ENCODE assay signal across 1 cellular context in the genomic region with DNA sequence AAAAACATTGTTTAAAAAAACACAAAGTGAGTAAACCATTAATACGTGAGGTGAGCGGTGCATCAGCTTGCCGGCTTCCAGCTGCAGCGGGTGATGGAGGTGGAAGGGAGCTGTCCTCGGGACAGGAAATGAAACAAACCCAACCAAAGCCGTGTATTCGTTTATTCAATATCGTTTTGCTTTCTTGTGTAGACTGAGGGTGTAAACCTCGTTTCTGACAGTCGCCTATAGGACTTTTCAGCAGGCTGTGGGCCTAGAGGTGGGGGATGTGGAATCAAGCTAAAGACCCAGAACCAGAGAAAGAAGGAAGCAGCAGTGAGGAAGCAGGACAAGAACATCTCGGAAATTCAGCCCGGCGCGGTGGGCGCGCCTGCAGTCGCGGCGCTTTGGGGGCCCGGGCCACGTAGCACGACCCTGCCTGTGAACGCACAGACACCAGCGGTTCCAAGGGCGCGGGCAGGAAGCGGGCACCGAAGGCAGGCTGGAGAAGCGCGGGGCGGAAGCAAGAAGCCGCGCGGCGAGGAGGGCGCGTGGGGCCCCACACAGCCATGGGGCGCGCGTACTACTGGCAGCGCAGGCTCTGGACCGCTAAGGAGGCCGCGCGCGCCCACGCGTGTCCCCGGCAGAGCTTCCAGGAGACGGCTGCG.
A peak's percentile ranks its signal among the peaks of the same experiment; 100 is the strongest.
TF ChIP-seq lines count a peak whose summit lies in the region.

No MANE protein-coding gene starts in this region.

TF ChIP-seq in K562, 482 proteins besides CTCF, POLR2A, EP300 and RAD21 (continued from another document):
- TF ChIP-seq ZNF263 (CRISPR knock-in tag; IDR thresholded peaks at IDR 0.05; ENCODE audit: borderline replicate concordance) = no peak
- 0 out of 2 replicates have a peak, but pooled peaks have one; percentile 61 for TF ChIP-seq ZNF583 (CRISPR knock-in tag; IDR thresholded peaks at IDR 0.05)
- TF ChIP-seq TEAD2 (tag; IDR thresholded peaks at IDR 0.05) = no peak
- no peak for TF ChIP-seq TOE1 (IDR thresholded peaks at IDR 0.05; ENCODE audit: borderline replicate concordance)
- 0 out of 2 replicates have a peak, but pooled peaks have one; percentile 76 for TF ChIP-seq TOE1 (CRISPR knock-in tag; IDR thresholded peaks at IDR 0.05; ENCODE audit: borderline replicate concordance, low read depth)
- TF ChIP-seq RBM22 (IDR thresholded peaks at IDR 0.05; ENCODE audit: low read depth, low read length, poor library complexity, severe bottlenecking) = no peak
- TF ChIP-seq HDAC8 (tag; IDR thresholded peaks at IDR 0.05) = 0 out of 2 replicates have a peak, but pooled peaks have one; percentile 50
- no peak for TF ChIP-seq PCBP2 (IDR thresholded peaks at IDR 0.05; ENCODE audit: low read depth, low read length, poor library complexity, severe bottlenecking)
- no peak for TF ChIP-seq ZNF57 (CRISPR knock-in tag; IDR thresholded peaks at IDR 0.05)
- TF ChIP-seq SMC3 (conservative IDR thresholded peaks at IDR 0.05; ENCODE audit: insufficient read depth, low read depth, low read length) = no peak
- peak; percentile 26; the same call in 1 of the 2 replicates for TF ChIP-seq NR2C2 (CRISPR knock-in tag; IDR thresholded peaks at IDR 0.05)
- no peak for TF ChIP-seq NR2C2 (tag; IDR thresholded peaks at IDR 0.05)
- TF ChIP-seq POLR2AphosphoS2 (IDR thresholded peaks at IDR 0.05; ENCODE audit: low read length) = no peak
- TF ChIP-seq, protein P1, sequence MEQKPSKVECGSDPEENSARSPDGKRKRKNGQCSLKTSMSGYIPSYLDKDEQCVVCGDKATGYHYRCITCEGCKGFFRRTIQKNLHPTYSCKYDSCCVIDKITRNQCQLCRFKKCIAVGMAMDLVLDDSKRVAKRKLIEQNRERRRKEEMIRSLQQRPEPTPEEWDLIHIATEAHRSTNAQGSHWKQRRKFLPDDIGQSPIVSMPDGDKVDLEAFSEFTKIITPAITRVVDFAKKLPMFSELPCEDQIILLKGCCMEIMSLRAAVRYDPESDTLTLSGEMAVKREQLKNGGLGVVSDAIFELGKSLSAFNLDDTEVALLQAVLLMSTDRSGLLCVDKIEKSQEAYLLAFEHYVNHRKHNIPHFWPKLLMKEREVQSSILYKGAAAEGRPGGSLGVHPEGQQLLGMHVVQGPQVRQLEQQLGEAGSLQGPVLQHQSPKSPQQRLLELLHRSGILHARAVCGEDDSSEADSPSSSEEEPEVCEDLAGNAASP (IDR thresholded peaks at IDR 0.05) = no peak
- TF ChIP-seq SIN3A (IDR thresholded peaks at IDR 0.05; ENCODE audit: borderline replicate concordance in 2 of 2, control insufficient read depth in 1 of 2, low read depth in 2 of 2, low read length in 2 of 2) = no peak
- TF ChIP-seq, protein P2, sequence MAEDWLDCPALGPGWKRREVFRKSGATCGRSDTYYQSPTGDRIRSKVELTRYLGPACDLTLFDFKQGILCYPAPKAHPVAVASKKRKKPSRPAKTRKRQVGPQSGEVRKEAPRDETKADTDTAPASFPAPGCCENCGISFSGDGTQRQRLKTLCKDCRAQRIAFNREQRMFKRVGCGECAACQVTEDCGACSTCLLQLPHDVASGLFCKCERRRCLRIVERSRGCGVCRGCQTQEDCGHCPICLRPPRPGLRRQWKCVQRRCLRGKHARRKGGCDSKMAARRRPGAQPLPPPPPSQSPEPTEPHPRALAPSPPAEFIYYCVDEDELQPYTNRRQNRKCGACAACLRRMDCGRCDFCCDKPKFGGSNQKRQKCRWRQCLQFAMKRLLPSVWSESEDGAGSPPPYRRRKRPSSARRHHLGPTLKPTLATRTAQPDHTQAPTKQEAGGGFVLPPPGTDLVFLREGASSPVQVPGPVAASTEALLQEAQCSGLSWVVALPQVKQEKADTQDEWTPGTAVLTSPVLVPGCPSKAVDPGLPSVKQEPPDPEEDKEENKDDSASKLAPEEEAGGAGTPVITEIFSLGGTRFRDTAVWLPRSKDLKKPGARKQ (CRISPR knock-in tag; IDR thresholded peaks at IDR 0.05) = peak; percentile 85
- TF ChIP-seq SMAD2 (IDR thresholded peaks at IDR 0.05; ENCODE audit: low read depth, low read length) = no peak
- no peak for TF ChIP-seq ZNF695 (CRISPR knock-in tag; IDR thresholded peaks at IDR 0.05)
- TF ChIP-seq TCFL5 (CRISPR knock-in tag; conservative IDR thresholded peaks at IDR 0.05) = no peak
- 0 out of 2 replicates have a peak, but pooled peaks have one; percentile 13 for TF ChIP-seq SMAD4 (CRISPR knock-in tag; conservative IDR thresholded peaks at IDR 0.05)
- TF ChIP-seq FOXK2 (conservative IDR thresholded peaks at IDR 0.05 in 1 of 2, IDR thresholded peaks at IDR 0.05 in 1 of 2; ENCODE audit: low read depth in 2 of 2) = no peak
- TF ChIP-seq, protein P3, sequence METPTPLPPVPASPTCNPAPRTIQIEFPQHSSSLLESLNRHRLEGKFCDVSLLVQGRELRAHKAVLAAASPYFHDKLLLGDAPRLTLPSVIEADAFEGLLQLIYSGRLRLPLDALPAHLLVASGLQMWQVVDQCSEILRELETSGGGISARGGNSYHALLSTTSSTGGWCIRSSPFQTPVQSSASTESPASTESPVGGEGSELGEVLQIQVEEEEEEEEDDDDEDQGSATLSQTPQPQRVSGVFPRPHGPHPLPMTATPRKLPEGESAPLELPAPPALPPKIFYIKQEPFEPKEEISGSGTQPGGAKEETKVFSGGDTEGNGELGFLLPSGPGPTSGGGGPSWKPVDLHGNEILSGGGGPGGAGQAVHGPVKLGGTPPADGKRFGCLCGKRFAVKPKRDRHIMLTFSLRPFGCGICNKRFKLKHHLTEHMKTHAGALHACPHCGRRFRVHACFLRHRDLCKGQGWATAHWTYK (CRISPR knock-in tag; IDR thresholded peaks at IDR 0.05) = 0 out of 2 replicates have a peak, but pooled peaks have one; percentile 66
- TF ChIP-seq, protein P4, sequence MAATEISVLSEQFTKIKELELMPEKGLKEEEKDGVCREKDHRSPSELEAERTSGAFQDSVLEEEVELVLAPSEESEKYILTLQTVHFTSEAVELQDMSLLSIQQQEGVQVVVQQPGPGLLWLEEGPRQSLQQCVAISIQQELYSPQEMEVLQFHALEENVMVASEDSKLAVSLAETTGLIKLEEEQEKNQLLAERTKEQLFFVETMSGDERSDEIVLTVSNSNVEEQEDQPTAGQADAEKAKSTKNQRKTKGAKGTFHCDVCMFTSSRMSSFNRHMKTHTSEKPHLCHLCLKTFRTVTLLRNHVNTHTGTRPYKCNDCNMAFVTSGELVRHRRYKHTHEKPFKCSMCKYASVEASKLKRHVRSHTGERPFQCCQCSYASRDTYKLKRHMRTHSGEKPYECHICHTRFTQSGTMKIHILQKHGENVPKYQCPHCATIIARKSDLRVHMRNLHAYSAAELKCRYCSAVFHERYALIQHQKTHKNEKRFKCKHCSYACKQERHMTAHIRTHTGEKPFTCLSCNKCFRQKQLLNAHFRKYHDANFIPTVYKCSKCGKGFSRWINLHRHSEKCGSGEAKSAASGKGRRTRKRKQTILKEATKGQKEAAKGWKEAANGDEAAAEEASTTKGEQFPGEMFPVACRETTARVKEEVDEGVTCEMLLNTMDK (IDR thresholded peaks at IDR 0.05; ENCODE audit: borderline replicate concordance, insufficient read depth, low read depth, low read length, poor library complexity, severe bottlenecking) = no peak
- no peak for TF ChIP-seq CHD2 (IDR thresholded peaks at IDR 0.05; ENCODE audit: low read depth, low read length)
- TF ChIP-seq ZNF586 (CRISPR knock-in tag; conservative IDR thresholded peaks at IDR 0.05) = no peak
- peak; percentile 39 for TF ChIP-seq FIP1L1 (IDR thresholded peaks at IDR 0.05; ENCODE audit: low read depth, low read length, poor library complexity, severe bottlenecking)
